Comparison of ENCODE assay signal across 2 cellular contexts in genomic region chr1:61279570-61279969, GRCh38.
TF ChIP-seq lines count a peak whose summit lies in the region.

No MANE protein-coding gene starts in this region.

TF ChIP-seq in WTC11, 78 proteins besides CTCF, POLR2A, EP300 and RAD21 (continued from another document):
- TF ChIP-seq PREB (CRISPR knock-in tag; IDR thresholded peaks at IDR 0.05; ENCODE audit: borderline replicate concordance) (no peak), AFF4 (CRISPR knock-in tag; IDR thresholded peaks at IDR 0.05; ENCODE audit: borderline replicate concordance) (no peak), ETV6 (CRISPR knock-in tag; IDR thresholded peaks at IDR 0.05) (no peak), ZMAT4 (CRISPR knock-in tag; IDR thresholded peaks at IDR 0.05) (no peak), EMX1 (CRISPR knock-in tag; IDR thresholded peaks at IDR 0.05) (no peak), RELA (CRISPR knock-in tag; IDR thresholded peaks at IDR 0.05; ENCODE audit: borderline replicate concordance) (no peak), IRF1 (CRISPR knock-in tag; IDR thresholded peaks at IDR 0.05) (no peak)

TF ChIP-seq in H1, 55 proteins besides CTCF, POLR2A, EP300 and RAD21 (continued from another document):
- TF ChIP-seq SIX5 (IDR thresholded peaks at IDR 0.05; ENCODE audit: low read depth, low read length) (no peak), TEAD4 (IDR thresholded peaks at IDR 0.05; ENCODE audit: low read depth, low read length) (no peak), KDM5A (IDR thresholded peaks at IDR 0.05; ENCODE audit: low read length) (no peak)
